17 cellular contexts compared by ENCODE assay signal in genomic region chr3:142500211-142500610, GRCh38. TPM values are rescaled to one million over a fixed set of nuclear protein-coding genes. Genes with fewer than 3 reads are reported as not detected.
DNase-seq lines count a peak whose midpoint lies in the region; ATAC-seq and TF ChIP-seq lines count a peak whose summit lies in the region.
"Had no signal": no experiment of that assay in that cellular context is flagged by ENCODE, and none has a peak within 500 bp of the region (broad histone marks: within the 10 kb centered on the region; RNA-seq: fewer than 3 reads in every experiment).

No MANE protein-coding gene starts in this region.

- H3K9me3 ChIP-seq in breast epithelium (no peaks in the 10 kb centered on the region), adrenal gland (replicated peaks in 1 of 3) (peaks cover 0 to 5% (median 0%) of the 10 kb centered on the region in 3 donors), osteoblast (ENCODE audit: low read depth, low read length) (no peaks in the 10 kb centered on the region)
- H3K9me3 ChIP-seq: Caco-2 had no signal

- H3K9me3 Mint-ChIP-seq in MCF 10A (ENCODE audit: unreplicated experiment): no peaks in the 10 kb centered on the region
- H3K9me3 Mint-ChIP-seq: CD4-positive, alpha-beta T cell had no signal

- no peaks in the 10 kb centered on the region for H3K27me3 ChIP-seq in breast epithelium
- H3K27me3 ChIP-seq in adrenal gland: no peaks in the 10 kb centered on the region
- H3K27me3 ChIP-seq in osteoblast (ENCODE audit: insufficient read depth, low read length): no peaks in the 10 kb centered on the region

- POLR2A ChIA-PET in MCF 10A (lab: Yijun Ruan, JAX): interaction anchor here (0.7 to 1.4 kb wide), 3 partner anchors 9 to 535 kb away, joined by 3 to 4 read pairs (median 4); no protein-coding TSS in a partner anchor

- no peaks in the 10 kb centered on the region for H4K20me1 ChIP-seq in osteoblast (ENCODE audit: insufficient read depth, low read length)

- no peak overlapping the region for H3K27ac ChIP-seq in breast epithelium
- peak overlapping the region in 3 of 5 donors; percentile 55 to 77 (median 76) for H3K27ac ChIP-seq in adrenal gland
- H3K27ac ChIP-seq in osteoblast (ENCODE audit: low read depth, low read length): peak overlapping the region; percentile 74

- no peaks in the 10 kb centered on the region for H3K4me1 ChIP-seq in breast epithelium
- peaks cover 23 to 43% of the 10 kb centered on the region in 2 donors for H3K4me1 ChIP-seq in adrenal gland (replicated peaks in 1 of 2)
- H3K4me1 ChIP-seq in osteoblast (ENCODE audit: insufficient read depth, low read length): peaks cover 19% of the 10 kb centered on the region
- H3K4me1 ChIP-seq: Caco-2 had no signal

- no peak for TF ChIP-seq CTCF in MCF 10A (IDR thresholded peaks at IDR 0.05; ENCODE audit: unreplicated experiment)
- no peak for TF ChIP-seq CTCF in breast epithelium (IDR thresholded peaks at IDR 0.05)
- no peak for TF ChIP-seq CTCF in adrenal gland (IDR thresholded peaks at IDR 0.05)
- TF ChIP-seq CTCF in osteoblast (IDR thresholded peaks at IDR 0.05; ENCODE audit: extremely low read depth, low read depth, low read length): no peak

- DNase-seq in MCF 10A (ENCODE audit: unreplicated experiment) (no peak), breast epithelium (ENCODE audit: low spot score in 2 of 2) (no peak), adrenal gland (no peak), osteoblast (ENCODE audit: insufficient read length, low spot score, missing footprints) (peak; percentile 43), DMS153 treated with DMSO at 0.1 percent for 48 hours (lab: John Stamatoyannopoulos, UW; ENCODE audit: unreplicated experiment) (no peak)
- DNase-seq in stimulated activated CD4-positive, alpha-beta T cell treated with anti-CD3 and anti-CD28 coated beads, Interleukin-2, amount 100 ng/mL, for 24 hours: no peak
- DNase-seq: Caco-2; CD4-positive, alpha-beta T cell; GF-D8; KG1; NCI-H1417; NCI-H187; NCI-H2107; NCI-H510A; NCI-H774; OCI-M1 had no signal

- 85 to 91% (median 87%) methylated on average over 2 of the region's 2 CpGs for WGBS in adrenal gland, 4 donors

- peak overlapping the region; percentile 46 for H3K27ac Mint-ChIP-seq in MCF 10A (ENCODE audit: low read depth, unreplicated experiment)
- H3K27ac Mint-ChIP-seq: CD4-positive, alpha-beta T cell had no signal

- TF ChIP-seq POLR2A in breast epithelium (IDR thresholded peaks at IDR 0.05) (no peak), adrenal gland (IDR thresholded peaks at IDR 0.05) (no peak)

- no peaks in the 10 kb centered on the region for H3K27me3 Mint-ChIP-seq in MCF 10A (ENCODE audit: insufficient read depth, unreplicated experiment)
- H3K27me3 Mint-ChIP-seq: CD4-positive, alpha-beta T cell had no signal

- H3K4me1 Mint-ChIP-seq in MCF 10A (ENCODE audit: insufficient read depth, unreplicated experiment): peaks cover 16% of the 10 kb centered on the region

- H3K4me3 Mint-ChIP-seq in MCF 10A (ENCODE audit: unreplicated experiment): no peak overlapping the region
- H3K4me3 Mint-ChIP-seq: CD4-positive, alpha-beta T cell had no signal

- H3K4me2 ChIP-seq in osteoblast (ENCODE audit: insufficient read depth, low read length): peak overlapping the region; percentile 53

- H2AFZ ChIP-seq in osteoblast (ENCODE audit: low read length): no peak overlapping the region

- H3K79me2 ChIP-seq in osteoblast (ENCODE audit: insufficient read depth, low read length): no peaks in the 10 kb centered on the region

- CTCF ChIA-PET in MCF 10A (lab: Yijun Ruan, JAX): interaction anchor here (0.6 kb wide), 1 partner anchor 500 kb away, joined by 3 read pairs; no protein-coding TSS in a partner anchor

- BruUV-seq in MCF 10A (replicated peaks; lab: Mats Ljungman, UMichigan): no TSS peak

- H3K4me3 ChIP-seq in breast epithelium (no peak overlapping the region), adrenal gland (no peak overlapping the region), osteoblast (ENCODE audit: insufficient read depth, low read length) (no peak overlapping the region)

- intact Hi-C loops in MCF 10A (cut with micrococcal nuclease): no loop called here
- intact Hi-C loops in breast epithelium (cut with DNase I; ENCODE audit: low total_unique reads): no loop called here
- intact Hi-C loops in adrenal gland (cut with DNase I): no loop called here

- H3K36me3 Mint-ChIP-seq in MCF 10A (ENCODE audit: insufficient read depth, unreplicated experiment): peaks cover 53% of the 10 kb centered on the region

- H3K36me3 ChIP-seq in breast epithelium (no peaks in the 10 kb centered on the region), adrenal gland (replicated peaks in 1 of 2) (peaks cover 0 to 9% of the 10 kb centered on the region in 2 donors), osteoblast (ENCODE audit: insufficient read depth, low read length) (peaks cover 16% of the 10 kb centered on the region)

- no peak for ATAC-seq in GM19467 (IDR thresholded peaks at IDR 0.05; ENCODE audit: unreplicated experiment)

RNA-seq across cellular contexts. Expression of gene XRN1, which starts 52.4 kb away (rescaled TPM):
- total RNA-seq in MCF 10A (2022) (21.7 and 35.1 TPM in 2 replicates), breast epithelium (10 to 100 TPM; 44.5 to 81.1 (median 51.5) TPM), adrenal gland (10 to 100 TPM; 17.6 to 73.6 (median 36.5) TPM), osteoblast (55.4 and 57.5 TPM in 2 replicates)
- polyA plus RNA-seq in adrenal gland: 10 to 100 TPM in 2 of 3 donors, 1 to 10 TPM in 1; 6.3 to 14.5 (median 10.1) TPM

Comparison
In these comparisons a context has a peak if more than half of its experiments do, and no peak if none do; other contexts are left out.
1. H3K27ac ChIP-seq: peak in adrenal gland (3 of 5) and osteoblast (single experiment); none in breast epithelium (0 of 2).